In the genomic region with DNA sequence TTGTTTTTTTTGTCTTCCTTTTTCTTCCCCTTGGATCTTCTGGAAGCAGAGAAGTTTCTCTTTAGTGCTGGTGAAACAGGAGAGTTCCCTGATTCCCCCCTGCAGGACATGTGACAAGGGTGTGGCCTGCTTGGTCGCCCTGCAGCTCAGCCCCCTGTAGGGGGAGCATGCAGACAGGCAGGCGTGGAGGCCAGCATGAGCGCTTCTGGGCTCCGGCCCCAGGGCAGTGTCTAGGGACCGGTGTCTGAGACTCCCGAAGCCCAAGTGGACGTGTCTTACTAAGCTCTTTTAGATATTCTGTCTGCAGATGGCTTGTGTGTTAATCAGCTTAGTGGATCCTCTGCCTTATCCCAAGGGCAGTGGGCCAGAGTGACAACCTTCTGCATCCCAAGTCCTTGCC, we compare ENCODE assay signal across 14 cellular contexts. TPM values are rescaled to one million over a fixed set of nuclear protein-coding genes. Genes with fewer than 3 reads are reported as not detected.
DNase-seq lines count a peak whose midpoint lies in the region; ATAC-seq, FAIRE-seq and TF ChIP-seq lines count a peak whose summit lies in the region.
"Had no signal": no experiment of that assay in that cellular context is flagged by ENCODE, and none has a peak within 500 bp of the region (broad histone marks: within the 10 kb centered on the region; RNA-seq: fewer than 3 reads in every experiment).

No MANE protein-coding gene starts in this region.

- no peak for FAIRE-seq in H1 (lab: Jason Lieb, UNC)
- FAIRE-seq: endometrium, keratinocyte had no signal

- no peak overlapping the region for H3K23ac ChIP-seq in H1 (ENCODE audit: insufficient read length)

- H3K4me2 ChIP-seq in H1 (ENCODE audit: insufficient read depth in 1 of 2, low read depth in 2 of 2, low read length in 2 of 2), result no peak overlapping the region

- no peaks in the 10 kb centered on the region for H3K79me1 ChIP-seq in H1 (ENCODE audit: low read depth, low read length)

- H4K5ac ChIP-seq in H1 (ENCODE audit: insufficient read length, low read depth, low read length), result no peak overlapping the region

- H3K14ac ChIP-seq in H1 (ENCODE audit: insufficient read length), result no peak overlapping the region

- H3K27me3 ChIP-seq in H1 (replicated peaks in 1 of 4; ENCODE audit: control insufficient read depth in 3 of 4, extremely low read depth in 1 of 4, insufficient read depth in 3 of 4, low read length in 3 of 4), result no peaks in the 10 kb centered on the region

- no peaks in the 10 kb centered on the region for H3K36me3 ChIP-seq in H1 (ENCODE audit: control insufficient read depth in 2 of 4, insufficient read depth in 4 of 4, low read length in 3 of 4)

- H2BK20ac ChIP-seq in H1 (ENCODE audit: low read length), result no peak overlapping the region

- TF ChIP-seq POLR2A in NB4 (IDR thresholded peaks at IDR 0.05; ENCODE audit: extremely low read depth, insufficient read length) (no peak), H1 (IDR thresholded peaks at IDR 0.05; ENCODE audit: control extremely low read depth in 1 of 2, low read depth in 2 of 2, low read length in 2 of 2) (no peak)

- no peak overlapping the region for H3K18ac ChIP-seq in H1 (ENCODE audit: extremely low read depth, low read length)

- 57% methylated on average over 7 of the region's 7 CpGs; no CpG with 5 or more reads in 1 of the 2 experiments for WGBS in H1 (ENCODE audit: extremely low coverage in 1 of 2, insufficient coverage in 1 of 2, insufficient read length in 1 of 2, insufficient replicate concordance in 2 of 2, low coverage in 1 of 2, low lambda C conversion rate in 2 of 2, missing lambda C conversion rate in 1 of 2), 2 experiments

- no peaks in the 10 kb centered on the region for H4K20me1 ChIP-seq in H1 (replicated peaks in 1 of 2; ENCODE audit: control insufficient read depth in 1 of 2, insufficient read depth in 2 of 2, low read length in 2 of 2)

- H3K4me3 ChIP-seq in NB4 (ENCODE audit: low read depth, low read length), result no peak overlapping the region
- H3K4me3 ChIP-seq in H1 (ENCODE audit: extremely low read depth in 1 of 4, insufficient read depth in 2 of 4, low read depth in 3 of 4, low read length in 4 of 4), result no peak overlapping the region

- H3K4ac ChIP-seq in H1 (replicated peaks; ENCODE audit: insufficient read length, low read depth, low read length), result no peak overlapping the region

- TF ChIP-seq RAD21 in H1 (IDR thresholded peaks at IDR 0.05 in 1 of 2, conservative IDR thresholded peaks at IDR 0.05 in 1 of 2; ENCODE audit: low read depth in 2 of 2, low read length in 2 of 2), result peak; percentile 31 to 51; a peak in 3 of 4 replicates

- no peak overlapping the region for H2BK120ac ChIP-seq in H1 (replicated peaks; ENCODE audit: low read depth, low read length)

- intact Hi-C loops in natural killer cell (cut with micrococcal nuclease), result no loop called here
- intact Hi-C loops in activated T-helper 1 cell treated with anti-CD3 and anti-CD28 coated beads, Interleukin-12 subunit alpha, Interleukin-12 subunit beta, Interleukin-2, Interleukin-4 antibody, amounts not matched to agents 30 ng/mL and 10 ng/mL and 1 ng/mL, durations not matched to agents 14 hours and 24 hours and 36 hours (cut with micrococcal nuclease), result no loop called here

- peak; percentile 6 for DNase-seq in stimulated activated CD4-positive, alpha-beta T cell treated with anti-CD3 and anti-CD28 coated beads, Interleukin-15, amount 100 ng/mL, for 24 hours
- DNase-seq in stimulated activated CD4-positive, alpha-beta T cell treated with anti-CD3 and anti-CD28 coated beads, Interleukin-1b, Interleukin-23, amount 100 ng/mL, for 48 hours, result no peak
- DNase-seq in NB4 (ENCODE audit: low read depth), result peak; percentile 55
- peak; percentile 29 to 69 for DNase-seq in H1 (ENCODE audit: low read depth in 1 of 2, low spot score in 2 of 2)
- DNase-seq in natural killer cell, result no peak
- DNase-seq in medulla oblongata (ENCODE audit: extremely low spot score), result no peak
- no peak for DNase-seq in activated T-helper 1 cell treated with anti-CD3 and anti-CD28 coated beads, Interleukin-12 subunit alpha, Interleukin-12 subunit beta, Interleukin-2, Interleukin-4 antibody, amounts not matched to agents 30 ng/mL and 10 ng/mL and 1 ng/mL, durations not matched to agents 14 hours and 24 hours and 36 hours (ENCODE audit: low spot score)
- DNase-seq: HCEC 1CT had no signal

- no peaks in the 10 kb centered on the region for H3K4me1 Mint-ChIP-seq in natural killer cell
- no peaks in the 10 kb centered on the region for H3K4me1 Mint-ChIP-seq in activated T-helper 1 cell treated with anti-CD3 and anti-CD28 coated beads, Interleukin-12 subunit alpha, Interleukin-12 subunit beta, Interleukin-2, Interleukin-4 antibody, amounts not matched to agents 30 ng/mL and 10 ng/mL and 1 ng/mL, durations not matched to agents 14 hours and 24 hours and 36 hours (ENCODE audit: low read depth)

- TF ChIP-seq CTCF in NB4 (IDR thresholded peaks at IDR 0.05; ENCODE audit: low read depth, low read length) (peak; percentile 39), H1 (IDR thresholded peaks at IDR 0.05; ENCODE audit: control extremely low read depth in 1 of 3, insufficient read depth in 1 of 3, low read depth in 1 of 3, low read length in 3 of 3) (peak; percentile 63 to 75 (median 68)), natural killer cell (IDR thresholded peaks at IDR 0.05) (no peak)

- no peak overlapping the region for H4K8ac ChIP-seq in H1 (ENCODE audit: extremely low read depth, insufficient read depth, low read length)

- no peak overlapping the region for H3K9ac ChIP-seq in H1 (replicated peaks in 1 of 4; ENCODE audit: extremely low read depth in 1 of 4, low read depth in 3 of 4, low read length in 3 of 4)

- 0 out of 2 replicates have a peak overlapping the region, but pooled peaks have one; percentile 81 for H2AFZ ChIP-seq in H1 (ENCODE audit: low read length)

- TF ChIP-seq EP300 in H1 (IDR thresholded peaks at IDR 0.05; ENCODE audit: borderline replicate concordance in 1 of 2, low read depth in 2 of 2, low read length in 2 of 2), result no peak

- ATAC-seq in natural killer cell (no peak), GM18909 (IDR thresholded peaks at IDR 0.05; ENCODE audit: poor library complexity, unreplicated experiment) (no peak)

- no peaks in the 10 kb centered on the region for H3K36me3 Mint-ChIP-seq in natural killer cell
- H3K36me3 Mint-ChIP-seq in activated T-helper 1 cell treated with anti-CD3 and anti-CD28 coated beads, Interleukin-12 subunit alpha, Interleukin-12 subunit beta, Interleukin-2, Interleukin-4 antibody, amounts not matched to agents 30 ng/mL and 10 ng/mL and 1 ng/mL, durations not matched to agents 14 hours and 24 hours and 36 hours (ENCODE audit: low read depth), result no peaks in the 10 kb centered on the region
- H3K36me3 Mint-ChIP-seq: CD14-positive monocyte had no signal

- H3K56ac ChIP-seq in H1 (replicated peaks; ENCODE audit: insufficient read length, low read depth, low read length), result no peak overlapping the region

- H3K27ac ChIP-seq in H1 (ENCODE audit: low read depth, low read length), result no peak overlapping the region

- CTCF ChIA-PET in H1 (lab: Charles Lee; ENCODE audit: partially characterized antibody), result interaction anchor here (0.6 to 3.6 kb wide), 16 partner anchors 8 to 648 kb away, joined by 3 to 20 read pairs (median 4); no protein-coding TSS in a partner anchor

- H3K27ac Mint-ChIP-seq in natural killer cell, result no peak overlapping the region
- H3K27ac Mint-ChIP-seq in activated T-helper 1 cell treated with anti-CD3 and anti-CD28 coated beads, Interleukin-12 subunit alpha, Interleukin-12 subunit beta, Interleukin-2, Interleukin-4 antibody, amounts not matched to agents 30 ng/mL and 10 ng/mL and 1 ng/mL, durations not matched to agents 14 hours and 24 hours and 36 hours, result no peak overlapping the region

- H3K9me3 ChIP-seq in H1 (ENCODE audit: insufficient read depth in 2 of 2, low read depth in 1 of 2, low read length in 1 of 2), result peaks cover 2 to 3% of the 10 kb centered on the region in 2 experiments; a peak in 2 of 4 replicates

- H3K27me3 Mint-ChIP-seq in natural killer cell (ENCODE audit: low read depth in 2 of 2), result peaks cover 9 to 45% of the 10 kb centered on the region in 2 donors
- H3K27me3 Mint-ChIP-seq in activated T-helper 1 cell treated with anti-CD3 and anti-CD28 coated beads, Interleukin-12 subunit alpha, Interleukin-12 subunit beta, Interleukin-2, Interleukin-4 antibody, amounts not matched to agents 30 ng/mL and 10 ng/mL and 1 ng/mL, durations not matched to agents 14 hours and 24 hours and 36 hours (ENCODE audit: insufficient read depth), result peaks cover 8% of the 10 kb centered on the region

- H2AK5ac ChIP-seq in H1 (ENCODE audit: low read depth, low read length), result no peak overlapping the region

- no peaks in the 10 kb centered on the region for H3K79me2 ChIP-seq in H1 (ENCODE audit: control insufficient read depth in 1 of 2, insufficient read depth in 2 of 2, low read length in 2 of 2)

- H2BK12ac ChIP-seq in H1 (ENCODE audit: low read depth, low read length), result no peak overlapping the region

- H3K9me3 Mint-ChIP-seq in natural killer cell, result no peaks in the 10 kb centered on the region
- no peaks in the 10 kb centered on the region for H3K9me3 Mint-ChIP-seq in activated T-helper 1 cell treated with anti-CD3 and anti-CD28 coated beads, Interleukin-12 subunit alpha, Interleukin-12 subunit beta, Interleukin-2, Interleukin-4 antibody, amounts not matched to agents 30 ng/mL and 10 ng/mL and 1 ng/mL, durations not matched to agents 14 hours and 24 hours and 36 hours

- H3K23me2 ChIP-seq in H1 (ENCODE audit: low read depth, low read length), result no peaks in the 10 kb centered on the region

- peaks cover 0 to 2% (median under 1%) of the 10 kb centered on the region in 4 experiments; a peak in 1 of 7 replicates for H3K4me1 ChIP-seq in H1 (replicated peaks in 1 of 4; ENCODE audit: control insufficient read depth in 3 of 4, insufficient read depth in 4 of 4, low read length in 3 of 4)

- H2BK15ac ChIP-seq in H1 (ENCODE audit: low read length), result no peak overlapping the region

- no peak overlapping the region for H4K91ac ChIP-seq in H1 (replicated peaks; ENCODE audit: insufficient read length, low read length)

- no peak overlapping the region for H2BK5ac ChIP-seq in H1 (ENCODE audit: low read depth, low read length)

- POLR2A ChIA-PET in H1 (lab: Charles Lee; ENCODE audit: partially characterized antibody), result interaction anchor here (0.6 kb wide), 1 partner anchor 1171 kb away, joined by 4 read pairs; no protein-coding TSS in a partner anchor

- H3K4me3 Mint-ChIP-seq in natural killer cell, result no peak overlapping the region
- no peak overlapping the region for H3K4me3 Mint-ChIP-seq in activated T-helper 1 cell treated with anti-CD3 and anti-CD28 coated beads, Interleukin-12 subunit alpha, Interleukin-12 subunit beta, Interleukin-2, Interleukin-4 antibody, amounts not matched to agents 30 ng/mL and 10 ng/mL and 1 ng/mL, durations not matched to agents 14 hours and 24 hours and 36 hours
- H3K4me3 Mint-ChIP-seq: CD14-positive monocyte had no signal

RNA-seq across cellular contexts. Expression of a gene that starts 26.1 kb away (rescaled TPM):
- total RNA-seq in H1 (2021; fragmentation: NEBNext Ultra II Directional; extraction: Animal tissue kit (Norgen Biotek cat#: 25700)), result not detected in 2 replicates
- not detected in 2 replicates for polyA plus RNA-seq in H1 (2011; rRNA removed)
- polyA plus RNA-seq in H1 (2011; cell fraction: cytosol; rRNA removed), result not detected
- not detected for polyA plus RNA-seq in H1 (2011; cell fraction: nucleus; rRNA removed)
- polyA plus RNA-seq in H1 (2012, experiment 1 of 2), result not detected in 4 replicates
- polyA plus RNA-seq in H1 (2012, experiment 2 of 2), result not detected
- polyA plus RNA-seq in H1 (2013, experiment 1 of 2), result not detected
- polyA plus RNA-seq in H1 (2013, experiment 2 of 2), result not detected
- polyA minus RNA-seq in H1 (2011; rRNA and poly(A)+ RNA removed), result not detected in 2 replicates
- polyA minus RNA-seq in H1 (2011; cell fraction: cytosol; rRNA and poly(A)+ RNA removed), result not detected
- not detected for polyA minus RNA-seq in H1 (2011; cell fraction: nucleus; rRNA and poly(A)+ RNA removed)
- total RNA-seq in natural killer cell, result not detected
- not detected in 2 replicates for total RNA-seq in activated T-helper 1 cell treated with anti-CD3 and anti-CD28 coated beads, Interleukin-12 subunit alpha, Interleukin-12 subunit beta, Interleukin-2, Interleukin-4 antibody, amounts not matched to agents 30 ng/mL and 10 ng/mL and 1 ng/mL, durations not matched to agents 14 hours and 24 hours and 36 hours
- total RNA-seq: NCI-H460, pulmonary artery endothelial cell had no signal
- polyA plus RNA-seq: CD14-positive monocyte, keratinocyte had no signal

Comparison
In these comparisons a context has a peak if more than half of its experiments do, and no peak if none do; other contexts are left out.
1. DNase-seq: peak in stimulated activated CD4-positive, alpha-beta T cell treated with anti-CD3 and anti-CD28 coated beads, Interleukin-15, amount 100 ng/mL, for 24 hours (single experiment), NB4 (single experiment) and H1 (2 of 2); none in stimulated activated CD4-positive, alpha-beta T cell treated with anti-CD3 and anti-CD28 coated beads, Interleukin-1b, Interleukin-23, amount 100 ng/mL, for 48 hours (single experiment), natural killer cell (single experiment), medulla oblongata (single experiment) and activated T-helper 1 cell treated with anti-CD3 and anti-CD28 coated beads, Interleukin-12 subunit alpha, Interleukin-12 subunit beta, Interleukin-2, Interleukin-4 antibody, amounts not matched to agents 30 ng/mL and 10 ng/mL and 1 ng/mL, durations not matched to agents 14 hours and 24 hours and 36 hours (single experiment).